9 cellular contexts compared by ENCODE assay signal in the genomic region with DNA sequence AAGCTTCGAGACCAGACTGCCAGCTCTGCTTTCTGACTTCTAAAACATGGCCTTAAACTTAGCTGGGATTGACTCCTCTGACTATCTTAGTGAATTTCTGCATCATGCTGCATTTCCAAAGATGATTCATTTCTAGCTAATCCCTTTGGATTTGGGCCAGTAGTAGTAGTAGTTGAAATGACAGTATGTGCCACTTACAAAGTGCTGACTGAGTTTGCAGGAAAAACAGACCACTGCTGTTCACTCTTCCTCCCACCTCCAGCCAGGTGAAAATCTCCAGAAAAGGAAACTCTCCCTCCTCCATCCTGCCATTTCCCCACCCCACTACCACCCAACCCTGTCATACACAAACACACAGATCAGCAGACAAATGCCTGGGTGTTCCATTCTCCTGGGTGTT. TPM values are rescaled to one million over a fixed set of nuclear protein-coding genes. Genes with fewer than 3 reads are reported as not detected.
DNase-seq lines count a peak whose midpoint lies in the region; ATAC-seq and TF ChIP-seq lines count a peak whose summit lies in the region.
"Had no signal": no experiment of that assay in that cellular context is flagged by ENCODE, and none has a peak within 500 bp of the region (broad histone marks: within the 10 kb centered on the region; RNA-seq: fewer than 3 reads in every experiment).

No MANE protein-coding gene starts in this region.

- no peaks in the 10 kb centered on the region for H3K36me3 Mint-ChIP-seq in CD4-positive, alpha-beta T cell (ENCODE audit: low read depth)

- CTCF ChIA-PET in CD4-positive, alpha-beta T cell (lab: Charles Lee), result no interaction called here

- peaks cover 37% of the 10 kb centered on the region for H3K4me1 Mint-ChIP-seq in CD4-positive, alpha-beta T cell (ENCODE audit: low read depth)

- peak overlapping the region; percentile 79 for H3K27ac ChIP-seq in RWPE2 (ENCODE audit: poor library complexity, severe bottlenecking)
- no peak overlapping the region for H3K27ac ChIP-seq in CD4-positive, alpha-beta T cell (ENCODE audit: low read depth, low read length)

- H3K27ac Mint-ChIP-seq in CD4-positive, alpha-beta T cell, result no peak overlapping the region

- no peak for TF ChIP-seq CTCF in RWPE2 (IDR thresholded peaks at IDR 0.05; ENCODE audit: poor library complexity, severe bottlenecking)
- no peak for TF ChIP-seq CTCF in CD4-positive, alpha-beta T cell (IDR thresholded peaks at IDR 0.05)

- ATAC-seq in RWPE2 (ENCODE audit: low read depth) (peak; percentile 85), HG03378 (IDR thresholded peaks at IDR 0.05; ENCODE audit: unreplicated experiment) (no peak)
- no peak for ATAC-seq in CD4-positive, alpha-beta T cell (ENCODE audit: poor library complexity)
- ATAC-seq in stimulated activated naive CD8-positive, alpha-beta T cell treated with anti-CD3 and anti-CD28 coated beads, Interleukin-15, Interleukin-2, amounts not matched to agents 100 U/mL and 50 U/mL, for 24 hours, result no peak

- H3K27me3 Mint-ChIP-seq in CD4-positive, alpha-beta T cell, result peaks cover 14% of the 10 kb centered on the region

- H3K9me3 Mint-ChIP-seq in CD4-positive, alpha-beta T cell, result peaks cover 3% of the 10 kb centered on the region

- intact Hi-C loops in CD4-positive, alpha-beta T cell (cut with DNase I, micrococcal nuclease), result loop anchor here (5.0 to 10.0 kb wide), 4 partner anchors 194 to 554 kb away; partner anchors contain the start of genes GNG5 (in 1 of the 2), PRKACB (in 1 of the 2), RPF1 (in 1 of the 2) and SPATA1 (in 1 of the 2)

- H3K4me1 ChIP-seq in RWPE2 (ENCODE audit: insufficient read depth, poor library complexity, severe bottlenecking), result peaks cover 15% of the 10 kb centered on the region

- no peak overlapping the region for H3K4me3 ChIP-seq in RWPE2 (ENCODE audit: severe bottlenecking)
- peak overlapping the region; percentile 3 for H3K4me3 ChIP-seq in skeletal muscle cell (ENCODE audit: low read depth, low read length)

- DNase-seq in GM04504 (ENCODE audit: low read depth) (peak; percentile 76), RWPE2 (ENCODE audit: low spot score) (no peak), fibroblast of the conjunctiva (ENCODE audit: low read depth) (peak; percentile 83), skeletal muscle cell (ENCODE audit: low read depth) (peak; percentile 78), NCI-H1930 (lab: John Stamatoyannopoulos, UW) (no peak)
- DNase-seq in CD4-positive, alpha-beta T cell, result no peak
- DNase-seq in stimulated activated naive CD8-positive, alpha-beta T cell treated with anti-CD3 and anti-CD28 coated beads, Interleukin-15, Interleukin-2, amounts not matched to agents 100 U/mL and 50 U/mL, for 24 hours, result no peak
- DNase-seq: activated T-cell treated with anti-CD3 and anti-CD28 coated beads, Interleukin-2, amount 50 U/mL, for 1 hour had no signal

- no peak overlapping the region for H3K4me3 Mint-ChIP-seq in CD4-positive, alpha-beta T cell

- no peaks in the 10 kb centered on the region for H3K9me3 ChIP-seq in RWPE2 (ENCODE audit: severe bottlenecking)
- no peaks in the 10 kb centered on the region for H3K9me3 ChIP-seq in CD4-positive, alpha-beta T cell (ENCODE audit: control insufficient read depth, low read length)

- POLR2A ChIA-PET in CD4-positive, alpha-beta T cell (lab: Charles Lee), result no interaction called here

- no peaks in the 10 kb centered on the region for H3K27me3 ChIP-seq in RWPE2 (ENCODE audit: insufficient read depth, poor library complexity, severe bottlenecking)
- peaks cover 4% of the 10 kb centered on the region for H3K27me3 ChIP-seq in CD4-positive, alpha-beta T cell (ENCODE audit: control insufficient read depth, insufficient read depth, low read length)

- H3K36me3 ChIP-seq in RWPE2 (ENCODE audit: low read depth), result no peaks in the 10 kb centered on the region

RNA-seq across cellular contexts. Expression of gene SSX2IP, which starts 8.5 kb away (rescaled TPM):
- 1 to 10 TPM; 5.5 to 6.0 TPM for total RNA-seq in CD4-positive, alpha-beta T cell

Comparison
In these comparisons a context has a peak if more than half of its experiments do, and no peak if none do; other contexts are left out.
1. DNase-seq: peak in GM04504 (single experiment), fibroblast of the conjunctiva (single experiment) and skeletal muscle cell (single experiment); none in RWPE2 (single experiment), CD4-positive, alpha-beta T cell (0 of 10), stimulated activated naive CD8-positive, alpha-beta T cell treated with anti-CD3 and anti-CD28 coated beads, Interleukin-15, Interleukin-2, amounts not matched to agents 100 U/mL and 50 U/mL, for 24 hours (single experiment) and NCI-H1930 (0 of 2).